In the genomic region with DNA sequence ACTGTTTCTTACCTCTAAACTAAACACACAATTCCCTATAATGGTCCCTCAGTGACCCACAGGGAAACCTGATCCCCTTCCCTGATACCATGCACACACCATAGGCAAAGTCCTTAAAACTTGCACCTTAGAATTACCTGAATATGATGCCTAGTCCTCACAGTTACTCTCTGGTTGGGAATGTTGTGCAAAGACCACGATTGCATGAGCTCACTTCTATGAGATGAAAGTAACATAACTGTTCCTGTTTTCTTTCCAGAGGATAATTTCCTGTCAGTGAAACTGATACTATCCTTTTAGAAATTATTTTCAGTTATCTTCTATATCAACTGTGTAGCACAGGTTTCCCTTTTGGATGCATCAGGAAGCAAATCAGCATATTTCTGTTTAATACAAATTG, we compare ENCODE assay signal across 13 cellular contexts. TPM values are rescaled to one million over a fixed set of nuclear protein-coding genes. Genes with fewer than 3 reads are reported as not detected.
DNase-seq lines count a peak whose midpoint lies in the region; ATAC-seq and TF ChIP-seq lines count a peak whose summit lies in the region.
"Had no signal": no experiment of that assay in that cellular context is flagged by ENCODE, and none has a peak within 500 bp of the region (broad histone marks: within the 10 kb centered on the region; RNA-seq: fewer than 3 reads in every experiment).

No MANE protein-coding gene starts in this region.

- H3K27me3 Mint-ChIP-seq in CD4-positive, CD25-positive, alpha-beta regulatory T cell: no peaks in the 10 kb centered on the region
- no peaks in the 10 kb centered on the region for H3K27me3 Mint-ChIP-seq in mesothelial cell of epicardium (ENCODE audit: low read depth)

- peak overlapping the region in 3 of 4 donors; percentile 60 to 82 (median 75) for H3K4me3 Mint-ChIP-seq in CD4-positive, CD25-positive, alpha-beta regulatory T cell
- no peak overlapping the region for H3K4me3 Mint-ChIP-seq in mesothelial cell of epicardium

- ATAC-seq in CD4-positive, CD25-positive, alpha-beta regulatory T cell (ENCODE audit: low read depth in 2 of 2): no peak
- ATAC-seq in sciatic nerve: no peak
- ATAC-seq: Right ventricle myocardium inferior had no signal

- in situ Hi-C loops in astrocyte of the spinal cord (cut with HindIII; ENCODE audit: low sequenced_read_pairs): no loop called here

- no peaks in the 10 kb centered on the region for H3K9me3 ChIP-seq in CD4-positive, CD25-positive, alpha-beta regulatory T cell (ENCODE audit: control insufficient read depth in 2 of 2, low read length in 2 of 2)
- H3K9me3 ChIP-seq in adrenal gland (replicated peaks in 1 of 3): no peaks in the 10 kb centered on the region
- H3K9me3 ChIP-seq: uterus had no signal

- peaks cover 46 to 99% (median 81%) of the 10 kb centered on the region in 4 donors for H3K4me1 Mint-ChIP-seq in CD4-positive, CD25-positive, alpha-beta regulatory T cell
- peaks cover 53% of the 10 kb centered on the region for H3K4me1 Mint-ChIP-seq in mesothelial cell of epicardium

- H3K36me3 Mint-ChIP-seq in CD4-positive, CD25-positive, alpha-beta regulatory T cell: peaks cover 30% of the 10 kb centered on the region
- peaks cover 4% of the 10 kb centered on the region for H3K36me3 Mint-ChIP-seq in mesothelial cell of epicardium

- H3K9me3 Mint-ChIP-seq in CD4-positive, CD25-positive, alpha-beta regulatory T cell: peaks cover 0 to 2% (median 0%) of the 10 kb centered on the region in 7 donors
- H3K9me3 Mint-ChIP-seq in mesothelial cell of epicardium: no peaks in the 10 kb centered on the region

- H3K36me3 ChIP-seq in CD4-positive, CD25-positive, alpha-beta regulatory T cell (ENCODE audit: control insufficient read depth, insufficient read depth, low read length): peaks cover 2% of the 10 kb centered on the region
- H3K36me3 ChIP-seq in adrenal gland (replicated peaks in 1 of 2): no peaks in the 10 kb centered on the region
- H3K36me3 ChIP-seq: uterus had no signal

- TF ChIP-seq POLR2A in adrenal gland (IDR thresholded peaks at IDR 0.05): no peak

- DNase-seq in CD4-positive, CD25-positive, alpha-beta regulatory T cell: no peak
- DNase-seq in HT1080 (ENCODE audit: low read depth) (peak; percentile 30), astrocyte of the spinal cord (ENCODE audit: low read depth, low spot score) (peak; percentile 45), mesothelial cell of epicardium (ENCODE audit: low spot score in 2 of 2, unreplicated experiment in 2 of 2) (no peak), adrenal gland (no peak), sciatic nerve (ENCODE audit: low spot score) (no peak), NCI-H146 treated with DMSO at 0.1 percent for 48 hours (lab: John Stamatoyannopoulos, UW; ENCODE audit: unreplicated experiment) (no peak)
- DNase-seq in stimulated activated CD4-positive, alpha-beta T cell treated with anti-CD3 and anti-CD28 coated beads, Interleukin-1b, Interleukin-23, amount 100 ng/mL, for 48 hours: no peak
- DNase-seq: activated CD4-positive, alpha-beta T cell treated with anti-CD3 and anti-CD28 coated beads, Interleukin-2, amount 50 U/mL, for 4 hours; hypothalamus; NCI-H2029; uterus had no signal

- no peaks in the 10 kb centered on the region for H3K27me3 ChIP-seq in CD4-positive, CD25-positive, alpha-beta regulatory T cell (ENCODE audit: control insufficient read depth, insufficient read depth, low read length)
- no peaks in the 10 kb centered on the region for H3K27me3 ChIP-seq in adrenal gland
- H3K27me3 ChIP-seq: uterus had no signal

- peaks cover 96% of the 10 kb centered on the region for H3K4me1 ChIP-seq in CD4-positive, CD25-positive, alpha-beta regulatory T cell (ENCODE audit: control insufficient read depth, insufficient read depth, low read length, poor library complexity, severe bottlenecking)
- H3K4me1 ChIP-seq in adrenal gland (replicated peaks in 1 of 2): peaks cover 0 to 8% of the 10 kb centered on the region in 2 donors
- H3K4me1 ChIP-seq: uterus had no signal

- no peak for TF ChIP-seq CTCF in astrocyte of the spinal cord (IDR thresholded peaks at IDR 0.05; ENCODE audit: low read depth, low read length)
- no peak for TF ChIP-seq CTCF in mesothelial cell of epicardium (IDR thresholded peaks at IDR 0.05; ENCODE audit: unreplicated experiment)
- no peak for TF ChIP-seq CTCF in adrenal gland (IDR thresholded peaks at IDR 0.05)

- H3K27ac ChIP-seq in CD4-positive, CD25-positive, alpha-beta regulatory T cell (ENCODE audit: insufficient read depth, low read length, poor library complexity, severe bottlenecking): peak overlapping the region; percentile 57
- H3K27ac ChIP-seq in adrenal gland: no peak overlapping the region
- H3K27ac ChIP-seq: uterus had no signal

- 48 to 65% (median 57%) methylated on average over 1 of the region's 1 CpG for WGBS in adrenal gland, 4 donors

- intact Hi-C loops in adrenal gland (cut with DNase I): no loop called here
- intact Hi-C loops in sciatic nerve (cut with DNase I): no loop called here

- peak overlapping the region; percentile 48 for H3K4me3 ChIP-seq in CD4-positive, CD25-positive, alpha-beta regulatory T cell (ENCODE audit: low read depth, low read length)
- no peak overlapping the region for H3K4me3 ChIP-seq in astrocyte of the spinal cord (ENCODE audit: low read depth, low read length)
- no peak overlapping the region for H3K4me3 ChIP-seq in adrenal gland
- H3K4me3 ChIP-seq: uterus had no signal

- H3K27ac Mint-ChIP-seq in CD4-positive, CD25-positive, alpha-beta regulatory T cell: peak overlapping the region; percentile 55 to 99 (median 91)
- peak overlapping the region; percentile 92 for H3K27ac Mint-ChIP-seq in mesothelial cell of epicardium

RNA-seq across cellular contexts. Expression of a gene that starts 51.4 kb away (rescaled TPM):
- 120 TPM for total RNA-seq in CD4-positive, CD25-positive, alpha-beta regulatory T cell
- 100 to 1,000 TPM; 183 to 244 (median 202) TPM for polyA plus RNA-seq in CD4-positive, CD25-positive, alpha-beta regulatory T cell
- total RNA-seq in HT1080 (2014; rRNA removed; shearing (Covaris generic)): 15.6 and 26.7 TPM in 2 replicates
- 26.6 and 33.2 TPM in 2 replicates for polyA plus RNA-seq in HT1080 (2015; cell fraction: cytosol; rRNA removed)
- polyA plus RNA-seq in HT1080 (2015; cell fraction: nucleus; rRNA removed): 16.9 and 22.3 TPM in 2 replicates
- 26.5 to 33.3 TPM (median 28.6 TPM) in 3 replicates for total RNA-seq in mesothelial cell of epicardium
- total RNA-seq in adrenal gland: 10 to 100 TPM in 2 of 8 donors, 1 to 10 TPM in 6; 1.4 to 12.7 (median 7.0) TPM
- polyA plus RNA-seq in adrenal gland: 1 to 10 TPM; 3.1 to 6.3 (median 3.9) TPM
- total RNA-seq in sciatic nerve: 14.6 TPM

Comparison
In these comparisons a context has a peak if more than half of its experiments do, and no peak if none do; other contexts are left out.
1. DNase-seq: peak in HT1080 (single experiment) and astrocyte of the spinal cord (single experiment); none in CD4-positive, CD25-positive, alpha-beta regulatory T cell (0 of 3), mesothelial cell of epicardium (0 of 2), adrenal gland (0 of 7), sciatic nerve (single experiment), NCI-H146 treated with DMSO at 0.1 percent for 48 hours (single experiment) and stimulated activated CD4-positive, alpha-beta T cell treated with anti-CD3 and anti-CD28 coated beads, Interleukin-1b, Interleukin-23, amount 100 ng/mL, for 48 hours (single experiment).